26 cellular contexts compared by ENCODE assay signal in genomic region chr2:20571231-20571630, GRCh38.
DNase-seq lines count a peak whose midpoint lies in the region; ATAC-seq and TF ChIP-seq lines count a peak whose summit lies in the region.
"Had no signal": no experiment of that assay in that cellular context is flagged by ENCODE, and none has a peak within 500 bp of the region (broad histone marks: within the 10 kb centered on the region; RNA-seq: fewer than 3 reads in every experiment).

No MANE protein-coding gene starts in this region.

- H3K36me3 ChIP-seq in heart right ventricle (no peaks in the 10 kb centered on the region), trophoblast cell (ENCODE audit: control insufficient read depth in 1 of 2, insufficient read depth in 2 of 2, low read length in 2 of 2) (no peaks in the 10 kb centered on the region)
- H3K36me3 ChIP-seq: thyroid gland had no signal

- H3K27me3 ChIP-seq in heart right ventricle (no peaks in the 10 kb centered on the region), trophoblast cell (ENCODE audit: insufficient read depth, low read length) (no peaks in the 10 kb centered on the region)
- H3K27me3 ChIP-seq: thyroid gland had no signal

- H2AK5ac ChIP-seq in trophoblast cell (ENCODE audit: low read length) = peak overlapping the region; percentile 93

- no peak for DNase-seq in heart right ventricle
- no peak for DNase-seq in left cardiac atrium
- DNase-seq in left colon = no peak
- no peak for DNase-seq in trophoblast cell
- no peak for DNase-seq in OCI-M1 (lab: John Stamatoyannopoulos, UW)
- no peak for DNase-seq in HCEC 1CT
- DNase-seq in stimulated activated CD4-positive, alpha-beta T cell treated with anti-CD3 and anti-CD28 coated beads, Interleukin-1b, Interleukin-23, amount 100 ng/mL, for 48 hours = no peak
- DNase-seq in RKO (ENCODE audit: low spot score) = no peak
- DNase-seq: activated CD4-positive, alpha-beta T cell treated with anti-CD3 and anti-CD28 coated beads, Interleukin-2, amount 50 U/mL, for 48 hours; activated CD4-positive, CD25-positive, alpha-beta regulatory T cell; activated effector memory CD4-positive, alpha-beta T cell treated with Interleukin-2 at 50 U/mL for 16 hours; activated naive CD8-positive, alpha-beta T cell treated with anti-CD3 and anti-CD28 coated beads, Interleukin-2, amount 50 U/mL, for 24 hours; effector CD8-positive, alpha-beta T cell; HFFc6; MM.1S; NCI-H1436; NCI-H2107; NCI-H446; retina; SHP77 treated with DMSO at 0.1 percent for 48 hours; stimulated activated CD4-positive, alpha-beta T cell treated with anti-CD3 and anti-CD28 coated beads, Interleukin-12 subunit alpha, Interleukin-12 subunit beta, amount 100 ng/mL, for 4 hours; stimulated activated CD4-positive, alpha-beta T cell treated with anti-CD3 and anti-CD28 coated beads, Interleukin-4, amount 100 ng/mL, for 4 hours; stimulated activated naive CD8-positive, alpha-beta T cell treated with anti-CD3 and anti-CD28 coated beads, Interleukin-15, Interleukin-2, amounts not matched to agents 100 U/mL and 50 U/mL, for 24 hours; SW 1271; thyroid gland had no signal

- H3K27ac ChIP-seq in heart right ventricle (peak overlapping the region; percentile 73 to 95 (median 86)), trophoblast cell (ENCODE audit: low read depth, low read length) (no peak overlapping the region)
- H3K27ac ChIP-seq: thyroid gland had no signal

- no peak overlapping the region for H3K4me2 ChIP-seq in trophoblast cell (ENCODE audit: low read length)
- H3K4me2 ChIP-seq: A549 had no signal

- peak overlapping the region; percentile 5 for H4K8ac ChIP-seq in trophoblast cell (ENCODE audit: low read depth, low read length)

- H3K14ac ChIP-seq in trophoblast cell (ENCODE audit: low read length) = peak overlapping the region; percentile 68

- peak overlapping the region; percentile 30 for H2AFZ ChIP-seq in trophoblast cell (ENCODE audit: insufficient read depth, low read length, poor library complexity)

- H3K79me2 ChIP-seq in trophoblast cell (ENCODE audit: control insufficient read depth, insufficient read depth, low read length, poor library complexity) = peaks cover 23% of the 10 kb centered on the region

- H4K12ac ChIP-seq in trophoblast cell (ENCODE audit: low read depth, low read length) = peak overlapping the region; percentile 16

- no peak for TF ChIP-seq CTCF in heart right ventricle (IDR thresholded peaks at IDR 0.05)

- no peak overlapping the region for H3K9ac ChIP-seq in trophoblast cell (ENCODE audit: low read length)

- peak overlapping the region; percentile 100 for H4K91ac ChIP-seq in trophoblast cell (ENCODE audit: low read depth, low read length)

- peak overlapping the region; percentile 68 for H3K4ac ChIP-seq in trophoblast cell (ENCODE audit: low read depth, low read length)

- peak overlapping the region; percentile 100 for H2BK120ac ChIP-seq in trophoblast cell (ENCODE audit: insufficient read depth, low read length, poor library complexity)

- H3K23ac ChIP-seq in trophoblast cell (ENCODE audit: low read length) = no peak overlapping the region

- H3K4me3 ChIP-seq in heart right ventricle = no peak overlapping the region
- H3K4me3 ChIP-seq in trophoblast cell (ENCODE audit: low read depth, low read length) = no peak overlapping the region
- H3K4me3 ChIP-seq: A549, thyroid gland had no signal

- H3K4me1 ChIP-seq in heart right ventricle (peaks cover 38 to 95% (median 88%) of the 10 kb centered on the region in 9 donors), trophoblast cell (ENCODE audit: control insufficient read depth in 1 of 2, insufficient read depth in 2 of 2, low read length in 2 of 2) (peaks cover 54 to 58% of the 10 kb centered on the region in 2 experiments)
- H3K4me1 ChIP-seq: A549 had no signal

- H3K9me3 ChIP-seq in heart right ventricle (no peaks in the 10 kb centered on the region), trophoblast cell (ENCODE audit: insufficient read depth, low read depth, low read length) (no peaks in the 10 kb centered on the region)
- H3K9me3 ChIP-seq: A549, thyroid gland had no signal

- H3K18ac ChIP-seq in trophoblast cell (ENCODE audit: low read length) = peak overlapping the region; percentile 65

- H2BK12ac ChIP-seq in trophoblast cell (ENCODE audit: low read length) = peak overlapping the region; percentile 87

- ATAC-seq in heart right ventricle (peak in 7 of 8 donors; percentile 16 to 56 (median 41)), left cardiac atrium (no peak), left colon (peak; percentile 44)
- ATAC-seq: A549; activated naive CD8-positive, alpha-beta T cell treated with anti-CD3 and anti-CD28 coated beads, Interleukin-2, amount 50 U/mL, for 24 hours; stimulated activated naive CD8-positive, alpha-beta T cell treated with anti-CD3 and anti-CD28 coated beads, Interleukin-15, Interleukin-2, amounts not matched to agents 100 U/mL and 50 U/mL, for 24 hours had no signal

- 62 to 74% methylated on average over 10 of the region's 10 CpGs for WGBS in heart right ventricle, 2 donors
- no CpG with 5 or more reads among the region's 10 CpGs for WGBS in trophoblast cell (ENCODE audit: extremely low coverage, insufficient coverage, insufficient read length)

- H2BK5ac ChIP-seq in trophoblast cell (ENCODE audit: low read depth, low read length, poor library complexity) = peak overlapping the region; percentile 48

- intact Hi-C loops in heart right ventricle (cut with DNase I) = loop anchor here in 1 of 10 donors (5.0 kb wide), 1 partner anchor 39 kb away; no protein-coding TSS in a partner anchor
- intact Hi-C loops in left cardiac atrium (cut with DNase I) = no loop called here
- intact Hi-C loops in left colon (cut with DNase I, micrococcal nuclease) = no loop called here

- H3K79me1 ChIP-seq in trophoblast cell (ENCODE audit: low read length) = peaks cover 81% of the 10 kb centered on the region

Comparison
In these comparisons a context has a peak if more than half of its experiments do, and no peak if none do; other contexts are left out.
1. ATAC-seq: peak in heart right ventricle (7 of 8) and left colon (single experiment); none in left cardiac atrium (0 of 2).